Comparison of ENCODE assay signal across 19 cellular contexts in the genomic region with DNA sequence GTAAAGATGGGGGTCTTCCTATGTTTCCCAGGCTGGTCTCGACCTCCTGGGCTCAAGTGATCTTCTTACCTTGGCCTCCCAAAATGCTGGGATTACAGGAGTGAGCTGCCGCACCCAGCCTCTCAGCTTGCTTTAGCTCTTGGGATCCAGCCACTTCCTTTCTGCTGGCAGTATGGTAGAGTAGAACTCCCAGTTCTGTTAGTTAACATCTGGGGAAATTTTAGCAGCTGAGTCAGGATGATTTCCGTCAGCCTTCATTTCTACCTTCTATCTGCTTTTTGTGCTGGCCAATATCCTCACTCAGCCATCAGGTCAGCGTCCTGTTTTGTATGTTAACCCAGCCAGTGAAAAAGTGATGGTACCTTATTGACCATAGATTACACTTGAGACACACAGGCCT. TPM values are rescaled to one million over a fixed set of nuclear protein-coding genes. Genes with fewer than 3 reads are reported as not detected.
DNase-seq lines count a peak whose midpoint lies in the region; ATAC-seq and TF ChIP-seq lines count a peak whose summit lies in the region.
"Had no signal": no experiment of that assay in that cellular context is flagged by ENCODE, and none has a peak within 500 bp of the region (broad histone marks: within the 10 kb centered on the region; RNA-seq: fewer than 3 reads in every experiment).

No MANE protein-coding gene starts in this region.

- no peak overlapping the region for H3K14ac ChIP-seq in trophoblast cell (ENCODE audit: low read length)

- no peak for TF ChIP-seq POLR2A in heart left ventricle (IDR thresholded peaks at IDR 0.05)

- no peak for TF ChIP-seq CTCF in right atrium auricular region (IDR thresholded peaks at IDR 0.05)
- TF ChIP-seq CTCF in heart left ventricle (IDR thresholded peaks at IDR 0.05) = no peak
- no peak for TF ChIP-seq CTCF in left ventricle myocardium inferior (IDR thresholded peaks at IDR 0.05; ENCODE audit: borderline replicate concordance)

- H2BK5ac ChIP-seq in trophoblast cell (ENCODE audit: low read depth, low read length, poor library complexity) = no peak overlapping the region

- H3K27ac ChIP-seq in right atrium auricular region = no peak overlapping the region
- H3K27ac ChIP-seq in heart left ventricle = no peak overlapping the region
- H3K27ac ChIP-seq in left ventricle myocardium inferior (replicated peaks) = no peak overlapping the region
- H3K27ac ChIP-seq in trophoblast cell (ENCODE audit: low read depth, low read length) = no peak overlapping the region
- H3K27ac ChIP-seq: 22Rv1 had no signal

- no peak overlapping the region for H4K12ac ChIP-seq in trophoblast cell (ENCODE audit: low read depth, low read length)

- H2AFZ ChIP-seq in trophoblast cell (ENCODE audit: insufficient read depth, low read length, poor library complexity) = no peak overlapping the region

- H2BK120ac ChIP-seq in trophoblast cell (ENCODE audit: insufficient read depth, low read length, poor library complexity) = no peak overlapping the region

- intact Hi-C loops in Right ventricle myocardium inferior (cut with DNase I) (no loop called here), heart left ventricle (cut with DNase I) (no loop called here), left ventricle myocardium inferior (cut with micrococcal nuclease) (no loop called here)

- H3K9ac ChIP-seq in trophoblast cell (ENCODE audit: low read length) = no peak overlapping the region

- H3K27me3 ChIP-seq in right atrium auricular region (no peaks in the 10 kb centered on the region), heart left ventricle (peaks cover 0 to 8% (median 0%) of the 10 kb centered on the region in 9 donors), left ventricle myocardium inferior (ENCODE audit: low read depth) (no peaks in the 10 kb centered on the region), trophoblast cell (ENCODE audit: insufficient read depth, low read length) (no peaks in the 10 kb centered on the region)

- WGBS in heart left ventricle, 4 donors = 67 to 81% (median 76%) methylated on average over 4 of the region's 4 CpGs
- no CpG with 5 or more reads among the region's 4 CpGs for WGBS in trophoblast cell (ENCODE audit: extremely low coverage, insufficient coverage, insufficient read length)

- H2AK5ac ChIP-seq in trophoblast cell (ENCODE audit: low read length) = no peak overlapping the region

- H3K23ac ChIP-seq in trophoblast cell (ENCODE audit: low read length) = no peak overlapping the region

- no peak overlapping the region for H4K8ac ChIP-seq in trophoblast cell (ENCODE audit: low read depth, low read length)

- H3K79me2 ChIP-seq in trophoblast cell (ENCODE audit: control insufficient read depth, insufficient read depth, low read length, poor library complexity) = no peaks in the 10 kb centered on the region

- no peak overlapping the region for H3K4me3 ChIP-seq in right atrium auricular region
- no peak overlapping the region for H3K4me3 ChIP-seq in heart left ventricle
- no peak overlapping the region for H3K4me3 ChIP-seq in left ventricle myocardium inferior
- H3K4me3 ChIP-seq in trophoblast cell (ENCODE audit: low read depth, low read length) = no peak overlapping the region
- H3K4me3 ChIP-seq: HAP-1 had no signal

- DNase-seq in Right ventricle myocardium inferior (ENCODE audit: missing footprints) (no peak), right atrium auricular region (ENCODE audit: low spot score) (no peak), heart left ventricle (no peak), left ventricle myocardium inferior (no peak), trophoblast cell (peak; percentile 2 to 40), globus pallidus (ENCODE audit: low spot score) (no peak), AG08396 (ENCODE audit: low spot score) (no peak)
- DNase-seq: ACHN; C1 segment of cervical spinal cord; Calu3; CD4-positive, alpha-beta memory T cell; COR-L47; DMS53; DMS79 treated with DMSO at 0.1 percent for 48 hours; GF-D8; GOT3; HFFc6 had no signal

- H3K36me3 ChIP-seq in right atrium auricular region (no peaks in the 10 kb centered on the region), heart left ventricle (no peaks in the 10 kb centered on the region), left ventricle myocardium inferior (no peaks in the 10 kb centered on the region), trophoblast cell (ENCODE audit: control insufficient read depth in 1 of 2, insufficient read depth in 2 of 2, low read length in 2 of 2) (no peaks in the 10 kb centered on the region)
- H3K36me3 ChIP-seq: HAP-1 had no signal

- no peaks in the 10 kb centered on the region for H3K79me1 ChIP-seq in trophoblast cell (ENCODE audit: low read length)

- no peak overlapping the region for H2BK12ac ChIP-seq in trophoblast cell (ENCODE audit: low read length)

- H4K91ac ChIP-seq in trophoblast cell (ENCODE audit: low read depth, low read length) = no peak overlapping the region

- no peak overlapping the region for H3K4ac ChIP-seq in trophoblast cell (ENCODE audit: low read depth, low read length)

- ATAC-seq in Right ventricle myocardium inferior (peak; percentile 56), heart left ventricle (peak in 3 of 4 donors; percentile 36 to 37 (median 36))

- H3K18ac ChIP-seq in trophoblast cell (ENCODE audit: low read length) = no peak overlapping the region

- H3K4me2 ChIP-seq in trophoblast cell (ENCODE audit: low read length) = no peak overlapping the region

- H3K4me1 ChIP-seq in right atrium auricular region = no peaks in the 10 kb centered on the region
- no peaks in the 10 kb centered on the region for H3K4me1 ChIP-seq in heart left ventricle
- H3K4me1 ChIP-seq in left ventricle myocardium inferior = no peaks in the 10 kb centered on the region
- H3K4me1 ChIP-seq in trophoblast cell (ENCODE audit: control insufficient read depth in 1 of 2, insufficient read depth in 2 of 2, low read length in 2 of 2) = no peaks in the 10 kb centered on the region

- H3K9me3 ChIP-seq in right atrium auricular region = no peaks in the 10 kb centered on the region
- no peaks in the 10 kb centered on the region for H3K9me3 ChIP-seq in heart left ventricle
- no peaks in the 10 kb centered on the region for H3K9me3 ChIP-seq in left ventricle myocardium inferior (replicated peaks)
- no peaks in the 10 kb centered on the region for H3K9me3 ChIP-seq in trophoblast cell (ENCODE audit: insufficient read depth, low read depth, low read length)
- H3K9me3 ChIP-seq: HAP-1 had no signal

RNA-seq across cellular contexts. Expression of gene GPC4, which starts 59.3 kb away (rescaled TPM):
- 9.9 TPM for total RNA-seq in Right ventricle myocardium inferior
- total RNA-seq in right atrium auricular region = 1 to 10 TPM; 3.8 to 5.8 TPM
- total RNA-seq in heart left ventricle = 1 to 10 TPM; 4.8 to 9.0 (median 7.0) TPM
- polyA plus RNA-seq in heart left ventricle = 1 to 10 TPM; 1.6 to 2.1 TPM
- 7.1 TPM for total RNA-seq in left ventricle myocardium inferior
- 57.5 and 60.5 TPM in 2 replicates for polyA plus RNA-seq in trophoblast cell (2013)
- total RNA-seq: CD4-positive, alpha-beta memory T cell; HFFc6 had no signal
- polyA plus RNA-seq: CD4-positive, alpha-beta memory T cell had no signal

Comparison
In these comparisons a context has a peak if more than half of its experiments do, and no peak if none do; other contexts are left out.
1. DNase-seq: peak in trophoblast cell (2 of 2); none in Right ventricle myocardium inferior (single experiment), right atrium auricular region (single experiment), heart left ventricle (0 of 5), left ventricle myocardium inferior (single experiment), globus pallidus (single experiment) and AG08396 (single experiment).